ENCODE assay signal across 12 cellular contexts in genomic region chr7:105298004-105298403, GRCh38.
A peak's percentile ranks its signal among the peaks of the same experiment; 100 is the strongest.
DNase-seq lines count a peak whose midpoint lies in the region; ATAC-seq and TF ChIP-seq lines count a peak whose summit lies in the region.
"Had no signal": no experiment of that assay in that cellular context is flagged by ENCODE, and none has a peak within 500 bp of the region (broad histone marks: within the 10 kb centered on the region; RNA-seq: fewer than 3 reads in every experiment).

No MANE protein-coding gene starts in this region.

- no peaks in the 10 kb centered on the region for H3K27me3 Mint-ChIP-seq in T-helper 2 cell treated with Interferon-gamma antibody and Interleukin-4, amounts not matched to agents 5 μg/mL and 100 μg/mL, for 36 hours (ENCODE audit: low read depth)

- H3K4me1 Mint-ChIP-seq in T-helper 2 cell treated with Interferon-gamma antibody and Interleukin-4, amounts not matched to agents 5 μg/mL and 100 μg/mL, for 36 hours (ENCODE audit: low read depth) = peaks cover 50% of the 10 kb centered on the region

- no peaks in the 10 kb centered on the region for H3K9me3 ChIP-seq in tibial artery
- H3K9me3 ChIP-seq: esophagus squamous epithelium had no signal

- no peak overlapping the region for H3K27ac ChIP-seq in tibial artery
- H3K27ac ChIP-seq: esophagus squamous epithelium had no signal

- TF ChIP-seq CTCF in GM12865 (IDR thresholded peaks at IDR 0.05; ENCODE audit: insufficient read depth, low read depth, low read length, missing control alignments) = no peak
- TF ChIP-seq CTCF in tibial artery (IDR thresholded peaks at IDR 0.05) = no peak

- ATAC-seq in GM19351 (IDR thresholded peaks at IDR 0.05; ENCODE audit: unreplicated experiment) = peak; percentile 41
- peak; percentile 30 for ATAC-seq in HG02938 (IDR thresholded peaks at IDR 0.05; ENCODE audit: unreplicated experiment)

- no peaks in the 10 kb centered on the region for H3K27me3 ChIP-seq in tibial artery
- H3K27me3 ChIP-seq: esophagus squamous epithelium had no signal

- peaks cover 7% of the 10 kb centered on the region for H3K9me3 Mint-ChIP-seq in T-helper 2 cell treated with Interferon-gamma antibody and Interleukin-4, amounts not matched to agents 5 μg/mL and 100 μg/mL, for 36 hours
- H3K9me3 Mint-ChIP-seq: HFFc6 had no signal

- H3K4me3 ChIP-seq in GM12865 (ENCODE audit: low read depth, low read length) (no peak overlapping the region; the same call in 1 of the 2 replicates), tibial artery (no peak overlapping the region)
- H3K4me3 ChIP-seq: esophagus squamous epithelium had no signal

- H3K27ac Mint-ChIP-seq in T-helper 2 cell treated with Interferon-gamma antibody and Interleukin-4, amounts not matched to agents 5 μg/mL and 100 μg/mL, for 36 hours = peak overlapping the region; percentile 80
- H3K27ac Mint-ChIP-seq: HFFc6 had no signal

- no peaks in the 10 kb centered on the region for H3K36me3 ChIP-seq in tibial artery
- H3K36me3 ChIP-seq: esophagus squamous epithelium had no signal

- DNase-seq in GM12865 (ENCODE audit: low read depth) = peak; percentile 37
- DNase-seq in T-helper 2 cell treated with Interferon-gamma antibody and Interleukin-4, amounts not matched to agents 5 μg/mL and 100 μg/mL, for 36 hours (ENCODE audit: low spot score) = peak; percentile 29
- no peak for DNase-seq in AML-193 (lab: John Stamatoyannopoulos, UW)
- no peak for DNase-seq in H4 (ENCODE audit: low spot score)
- no peak for DNase-seq in tibial artery
- DNase-seq in hippocampal formation (lab: John Stamatoyannopoulos, UW) = no peak
- DNase-seq: DMS153, esophagus squamous epithelium, HFFc6, NCI-H2081 treated with DMSO at 0.1 percent for 48 hours had no signal

- intact Hi-C loops in tibial artery (cut with DNase I; ENCODE audit: low total_unique reads) = no loop called here

- no peaks in the 10 kb centered on the region for H3K4me1 ChIP-seq in tibial artery

- peaks cover 23% of the 10 kb centered on the region for H3K36me3 Mint-ChIP-seq in T-helper 2 cell treated with Interferon-gamma antibody and Interleukin-4, amounts not matched to agents 5 μg/mL and 100 μg/mL, for 36 hours (ENCODE audit: low read depth)

- H3K4me3 Mint-ChIP-seq in T-helper 2 cell treated with Interferon-gamma antibody and Interleukin-4, amounts not matched to agents 5 μg/mL and 100 μg/mL, for 36 hours = peak overlapping the region; percentile 72
- H3K4me3 Mint-ChIP-seq: HFFc6 had no signal

Comparison
In these comparisons a context has a peak if more than half of its experiments do, and no peak if none do; other contexts are left out.
1. DNase-seq: peak in GM12865 (single experiment) and T-helper 2 cell treated with Interferon-gamma antibody and Interleukin-4, amounts not matched to agents 5 μg/mL and 100 μg/mL, for 36 hours (single experiment); none in AML-193 (0 of 2), H4 (single experiment), tibial artery (0 of 2) and hippocampal formation (0 of 2).